8 cellular contexts compared by ENCODE assay signal in the genomic region with DNA sequence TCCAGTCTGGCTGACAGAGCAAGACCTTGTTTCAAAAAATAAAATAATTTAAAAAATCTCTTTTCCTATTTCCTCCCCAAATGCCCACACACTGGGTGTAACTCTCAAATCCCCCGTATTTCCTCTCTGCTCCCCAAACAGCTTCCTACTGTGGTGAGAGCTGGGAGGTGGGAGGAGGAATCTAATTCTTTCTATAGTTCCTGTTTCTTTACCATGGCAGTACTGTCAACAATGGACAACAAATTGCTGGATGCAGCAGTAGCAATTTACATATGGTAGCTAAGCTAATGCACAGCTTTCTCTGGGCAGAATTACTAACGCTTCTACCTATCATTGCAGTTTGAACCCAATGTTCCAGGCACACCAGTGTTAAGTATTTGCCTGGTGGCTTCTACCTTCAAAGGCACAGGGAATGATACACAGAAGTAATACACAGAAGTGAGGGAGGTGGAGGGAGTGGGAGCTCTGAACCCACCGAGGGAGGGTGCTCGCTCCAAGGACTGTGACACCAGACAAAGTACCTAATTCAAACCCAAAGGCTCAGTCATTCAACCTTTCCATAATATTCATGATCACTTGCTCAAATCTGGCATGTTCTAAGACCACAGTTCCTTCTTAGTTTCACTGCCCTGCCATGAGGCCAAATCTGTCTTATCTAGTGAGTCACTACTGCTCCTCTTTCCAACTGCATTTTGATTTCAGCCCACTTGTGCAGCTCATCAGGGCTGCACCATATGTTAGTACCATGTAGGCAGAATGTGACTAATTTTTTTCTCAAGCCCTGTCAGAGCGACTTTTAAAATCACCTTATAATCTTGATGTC. TPM values are rescaled to one million over a fixed set of nuclear protein-coding genes. Genes with fewer than 3 reads are reported as not detected.
DNase-seq lines count a peak whose midpoint lies in the region; ATAC-seq and TF ChIP-seq lines count a peak whose summit lies in the region.

No MANE protein-coding gene starts in this region.

- H3K27ac ChIP-seq in breast epithelium (no peak overlapping the region), gastroesophageal sphincter (peak overlapping the region in 3 of 4 donors; percentile 43 to 81 (median 67))

- H3K4me1 ChIP-seq in breast epithelium (peaks cover 0 to 4% of the 10 kb centered on the region in 2 donors), gastroesophageal sphincter (peaks cover 28 to 100% (median 53%) of the 10 kb centered on the region in 3 donors)

- TF ChIP-seq CTCF in MCF 10A (IDR thresholded peaks at IDR 0.05; ENCODE audit: unreplicated experiment) (no peak), breast epithelium (IDR thresholded peaks at IDR 0.05) (no peak), gastroesophageal sphincter (IDR thresholded peaks at IDR 0.05) (no peak)

- H3K9me3 ChIP-seq in breast epithelium = no peaks in the 10 kb centered on the region
- H3K9me3 ChIP-seq in gastroesophageal sphincter = no peaks in the 10 kb centered on the region

- H3K36me3 Mint-ChIP-seq in MCF 10A (ENCODE audit: insufficient read depth, unreplicated experiment) = peaks cover 38% of the 10 kb centered on the region
- peaks cover 6% of the 10 kb centered on the region for H3K36me3 Mint-ChIP-seq in IgD-negative memory B cell
- peaks cover 15% of the 10 kb centered on the region for H3K36me3 Mint-ChIP-seq in activated CD8-positive, alpha-beta T cell treated with anti-CD3 and anti-CD28 coated beads, Interleukin-2, amount 10 ng/mL, durations not matched to agents 7 days and 5 days (ENCODE audit: low read depth)

- intact Hi-C loops in MCF 10A (cut with micrococcal nuclease) (no loop called here), breast epithelium (cut with DNase I; ENCODE audit: low total_unique reads) (no loop called here)

- H3K4me3 ChIP-seq in breast epithelium (no peak overlapping the region), gastroesophageal sphincter (no peak overlapping the region)

- no peaks in the 10 kb centered on the region for H3K27me3 Mint-ChIP-seq in MCF 10A (ENCODE audit: insufficient read depth, unreplicated experiment)
- H3K27me3 Mint-ChIP-seq in IgD-negative memory B cell = no peaks in the 10 kb centered on the region
- H3K27me3 Mint-ChIP-seq in activated CD8-positive, alpha-beta T cell treated with anti-CD3 and anti-CD28 coated beads, Interleukin-2, amount 10 ng/mL, durations not matched to agents 7 days and 5 days (ENCODE audit: low read depth) = no peaks in the 10 kb centered on the region

- CTCF ChIA-PET in MCF 10A (lab: Yijun Ruan, JAX) = interaction anchor here (0.6 to 1.5 kb wide), 3 partner anchors 21 to 129 kb away, joined by 3 to 4 read pairs (median 4); no protein-coding TSS in a partner anchor
- CTCF ChIA-PET in activated CD8-positive, alpha-beta T cell treated with anti-CD3 and anti-CD28 coated beads, Interleukin-2, amount 10 ng/mL, durations not matched to agents 7 days and 5 days (lab: Charles Lee) = interaction anchor here (0.7 to 1.4 kb wide), 3 partner anchors 7 to 202 kb away, joined by 3 read pairs; no protein-coding TSS in a partner anchor

- TF ChIP-seq POLR2A in breast epithelium (IDR thresholded peaks at IDR 0.05) = no peak
- TF ChIP-seq POLR2A in gastroesophageal sphincter (IDR thresholded peaks at IDR 0.05) = no peak

- H3K4me3 Mint-ChIP-seq in MCF 10A (ENCODE audit: unreplicated experiment) (no peak overlapping the region), IgD-negative memory B cell (peak overlapping the region in 3 of 4 donors; percentile 41 to 71 (median 70))
- H3K4me3 Mint-ChIP-seq in activated CD8-positive, alpha-beta T cell treated with anti-CD3 and anti-CD28 coated beads, Interleukin-2, amount 10 ng/mL, durations not matched to agents 7 days and 5 days = no peak overlapping the region

- H3K27me3 ChIP-seq in breast epithelium (no peaks in the 10 kb centered on the region), gastroesophageal sphincter (no peaks in the 10 kb centered on the region)

- no peaks in the 10 kb centered on the region for H3K36me3 ChIP-seq in breast epithelium
- H3K36me3 ChIP-seq in gastroesophageal sphincter = no peaks in the 10 kb centered on the region

- TF ChIP-seq EP300 in gastroesophageal sphincter (IDR thresholded peaks at IDR 0.05) = no peak

- H3K4me1 Mint-ChIP-seq in MCF 10A (ENCODE audit: insufficient read depth, unreplicated experiment) = peaks cover 39% of the 10 kb centered on the region
- peaks cover 53 to 61% (median 53%) of the 10 kb centered on the region in 3 donors for H3K4me1 Mint-ChIP-seq in IgD-negative memory B cell
- peaks cover 55% of the 10 kb centered on the region for H3K4me1 Mint-ChIP-seq in activated CD8-positive, alpha-beta T cell treated with anti-CD3 and anti-CD28 coated beads, Interleukin-2, amount 10 ng/mL, durations not matched to agents 7 days and 5 days (ENCODE audit: low read depth)

- 67 to 68% methylated on average over 3 to 5 of the region's 5 CpGs for WGBS in gastroesophageal sphincter (ENCODE audit: low coverage in 1 of 2), 2 donors

- ATAC-seq in activated CD8-positive, alpha-beta T cell treated with anti-CD3 and anti-CD28 coated beads, Interleukin-2, amount 10 ng/mL, durations not matched to agents 7 days and 5 days = peak; percentile 34
- ATAC-seq in gastroesophageal sphincter = peak; percentile 42

- peak overlapping the region; percentile 29 for H3K27ac Mint-ChIP-seq in MCF 10A (ENCODE audit: low read depth, unreplicated experiment)
- H3K27ac Mint-ChIP-seq in IgD-negative memory B cell = peak overlapping the region; percentile 57 to 86 (median 86)
- peak overlapping the region; percentile 49 for H3K27ac Mint-ChIP-seq in activated CD8-positive, alpha-beta T cell treated with anti-CD3 and anti-CD28 coated beads, Interleukin-2, amount 10 ng/mL, durations not matched to agents 7 days and 5 days

- H3K9me3 Mint-ChIP-seq in MCF 10A (ENCODE audit: unreplicated experiment) = no peaks in the 10 kb centered on the region
- no peaks in the 10 kb centered on the region for H3K9me3 Mint-ChIP-seq in IgD-negative memory B cell
- H3K9me3 Mint-ChIP-seq in activated CD8-positive, alpha-beta T cell treated with anti-CD3 and anti-CD28 coated beads, Interleukin-2, amount 10 ng/mL, durations not matched to agents 7 days and 5 days (ENCODE audit: insufficient read depth) = no peaks in the 10 kb centered on the region

- BruUV-seq in MCF 10A (replicated peaks; lab: Mats Ljungman, UMichigan) = no TSS peak

- DNase-seq in MCF 10A (ENCODE audit: unreplicated experiment) = peak; percentile 59
- no peak for DNase-seq in breast epithelium (ENCODE audit: low spot score in 2 of 2)
- no peak for DNase-seq in activated CD8-positive, alpha-beta T cell treated with anti-CD3 and anti-CD28 coated beads, Interleukin-2, amount 10 ng/mL, durations not matched to agents 7 days and 5 days
- DNase-seq in stimulated activated CD4-positive, alpha-beta T cell treated with anti-CD3 and anti-CD28 coated beads, Interleukin-15, amount 100 ng/mL, for 24 hours = peak; percentile 68
- no peak for DNase-seq in mesenteric fat pad (ENCODE audit: low spot score)
- no peak for DNase-seq in central memory CD4-positive, alpha-beta T cell

- POLR2A ChIA-PET in MCF 10A (lab: Yijun Ruan, JAX) = interaction anchor here (0.9 to 7.1 kb wide), 8 partner anchors 9 to 38 kb away, joined by 3 to 40 read pairs (median 4); a partner anchor contains a TSS
- POLR2A ChIA-PET in activated CD8-positive, alpha-beta T cell treated with anti-CD3 and anti-CD28 coated beads, Interleukin-2, amount 10 ng/mL, durations not matched to agents 7 days and 5 days (lab: Charles Lee) = no interaction called here

RNA-seq across cellular contexts. Expression of a gene that starts 37.9 kb away (rescaled TPM):
- total RNA-seq in MCF 10A (2022) (173 and 189 TPM in 2 replicates), breast epithelium (100 to 1,000 TPM in 2 of 3 donors, 10 to 100 TPM in 1; 94.1 to 117 (median 114) TPM), gastroesophageal sphincter (100 to 1,000 TPM in 3 of 4 donors, 10 to 100 TPM in 1; 82.2 to 146 (median 106) TPM), mesenteric fat pad (127 TPM)
- polyA plus RNA-seq in IgD-negative memory B cell = 78.6 TPM
- total RNA-seq in activated CD8-positive, alpha-beta T cell treated with anti-CD3 and anti-CD28 coated beads, Interleukin-2, amount 10 ng/mL, durations not matched to agents 7 days and 5 days = 100 to 1,000 TPM; 104 to 111 TPM

RNA-seq across cellular contexts. Expression of a gene that starts 50.4 kb away (rescaled TPM):
- 44.6 and 49.0 TPM in 2 replicates for total RNA-seq in MCF 10A (2022)
- total RNA-seq in breast epithelium = 100 to 1,000 TPM; 130 to 139 (median 137) TPM
- 49.5 TPM for polyA plus RNA-seq in IgD-negative memory B cell
- 10 to 100 TPM; 44.5 to 44.7 TPM for total RNA-seq in activated CD8-positive, alpha-beta T cell treated with anti-CD3 and anti-CD28 coated beads, Interleukin-2, amount 10 ng/mL, durations not matched to agents 7 days and 5 days
- total RNA-seq in gastroesophageal sphincter = 10 to 100 TPM; 70.0 to 95.7 (median 83.6) TPM
- total RNA-seq in mesenteric fat pad = 50.7 TPM

Comparison
In these comparisons a context has a peak if more than half of its experiments do, and no peak if none do; other contexts are left out.
1. DNase-seq: peak in MCF 10A (single experiment) and stimulated activated CD4-positive, alpha-beta T cell treated with anti-CD3 and anti-CD28 coated beads, Interleukin-15, amount 100 ng/mL, for 24 hours (single experiment); none in breast epithelium (0 of 2), activated CD8-positive, alpha-beta T cell treated with anti-CD3 and anti-CD28 coated beads, Interleukin-2, amount 10 ng/mL, durations not matched to agents 7 days and 5 days (single experiment), mesenteric fat pad (single experiment) and central memory CD4-positive, alpha-beta T cell (single experiment).
2. H3K27ac Mint-ChIP-seq: peak in every context shown above with its lines; median percentile 86 in IgD-negative memory B cell; 49 in activated CD8-positive, alpha-beta T cell treated with anti-CD3 and anti-CD28 coated beads, Interleukin-2, amount 10 ng/mL, durations not matched to agents 7 days and 5 days; 29 in MCF 10A.
3. H3K4me3 Mint-ChIP-seq: peak in IgD-negative memory B cell (3 of 4); none in MCF 10A (single experiment) and activated CD8-positive, alpha-beta T cell treated with anti-CD3 and anti-CD28 coated beads, Interleukin-2, amount 10 ng/mL, durations not matched to agents 7 days and 5 days (single experiment).
4. H3K27ac ChIP-seq: peak in gastroesophageal sphincter (3 of 4); none in breast epithelium (0 of 2).